8 cellular contexts compared by ENCODE assay signal in the genomic region with DNA sequence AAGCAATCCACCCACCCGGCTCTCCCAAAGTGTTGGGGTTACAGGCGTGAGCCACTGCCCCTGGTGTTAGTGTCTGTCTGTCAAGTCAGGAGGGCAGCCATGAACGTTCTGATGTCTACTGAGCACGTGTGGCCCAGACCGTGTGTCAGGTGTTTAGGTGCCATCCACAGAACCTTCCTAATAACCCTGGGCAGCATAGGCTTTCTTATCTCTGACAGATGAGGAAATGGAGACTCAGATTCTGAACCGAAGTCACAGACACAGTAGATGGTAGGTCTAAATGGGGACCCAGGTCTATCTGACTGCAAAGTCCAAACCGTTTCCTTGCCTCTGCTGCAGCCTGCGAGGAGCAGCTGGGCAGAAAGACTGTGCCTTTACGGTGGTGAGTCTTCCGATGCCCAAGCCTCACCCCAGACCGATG. TPM values are rescaled to one million over a fixed set of nuclear protein-coding genes. Genes with fewer than 3 reads are reported as not detected.
A peak's percentile ranks its signal among the peaks of the same experiment; 100 is the strongest.
DNase-seq lines count a peak whose midpoint lies in the region; ATAC-seq and TF ChIP-seq lines count a peak whose summit lies in the region.

No MANE protein-coding gene starts in this region.

- no peak for TF ChIP-seq CTCF in astrocyte of the spinal cord (IDR thresholded peaks at IDR 0.05; ENCODE audit: low read depth, low read length)

- H4K20me1 ChIP-seq in BLaER1 treated with 17β-estradiol and CSF1 and Interleukin-3, amounts not matched to agents 10 nM and 100 nM: peaks cover 0 to 25% (median 21%) of the 10 kb centered on the region in 11 experiments; a peak in 19 of 22 replicates

- peaks cover 71 to 90% (median 75%) of the 10 kb centered on the region in 10 experiments for H3K4me1 ChIP-seq in BLaER1 treated with 17β-estradiol and CSF1 and Interleukin-3, amounts not matched to agents 10 nM and 100 nM
- H3K4me1 ChIP-seq in HUES48 (ENCODE audit: control insufficient read depth, insufficient read depth, low read length) (peaks cover 20% of the 10 kb centered on the region), muscle layer of colon (ENCODE audit: insufficient read depth, low read length) (peaks cover 39% of the 10 kb centered on the region)

- intact Hi-C loops in posterior vena cava (cut with DNase I): no loop called here

- H3K9ac ChIP-seq in BLaER1 treated with 17β-estradiol and CSF1 and Interleukin-3, amounts not matched to agents 10 nM and 100 nM: peak overlapping the region; percentile 92 to 99 (median 97)
- H3K9ac ChIP-seq in HUES48 (ENCODE audit: low read depth, low read length) (no peak overlapping the region), muscle layer of colon (ENCODE audit: low read length) (peak overlapping the region; percentile 59)

- in situ Hi-C loops in astrocyte of the spinal cord (cut with HindIII; ENCODE audit: low sequenced_read_pairs): loop anchor here (10.0 kb wide), 1 partner anchor 70 kb away; no protein-coding TSS in a partner anchor
- in situ Hi-C loops in ACHN (cut with HindIII; ENCODE audit: low pct_ligation_motif_present, low pct_unique_long_range_greater_than_20kb, low sequenced_read_pairs): no loop called here

- H3K36me3 ChIP-seq in BLaER1 treated with 17β-estradiol and CSF1 and Interleukin-3, amounts not matched to agents 10 nM and 100 nM: peaks cover 0 to 29% (median 12%) of the 10 kb centered on the region in 11 experiments; a peak in 12 of 22 replicates
- H3K36me3 ChIP-seq in HUES48 (ENCODE audit: control insufficient read depth, insufficient read depth, low read length) (no peaks in the 10 kb centered on the region), muscle layer of colon (ENCODE audit: insufficient read depth, low read length) (no peaks in the 10 kb centered on the region)

- H3K27me3 ChIP-seq in BLaER1 treated with 17β-estradiol and CSF1 and Interleukin-3, amounts not matched to agents 10 nM and 100 nM: peaks cover 0 to 9% (median 0%) of the 10 kb centered on the region in 11 experiments; a peak in 2 of 22 replicates
- H3K27me3 ChIP-seq in HUES48 (ENCODE audit: control insufficient read depth, insufficient read depth, low read length) (peaks cover 40% of the 10 kb centered on the region), muscle layer of colon (ENCODE audit: control insufficient read depth in 1 of 2, insufficient read depth in 2 of 2, low read length in 2 of 2) (no peaks in the 10 kb centered on the region)

- peak overlapping the region; percentile 85 to 99 (median 98) for H3K27ac ChIP-seq in BLaER1 treated with 17β-estradiol and CSF1 and Interleukin-3, amounts not matched to agents 10 nM and 100 nM
- no peak overlapping the region for H3K27ac ChIP-seq in HUES48 (ENCODE audit: low read depth, low read length)
- H3K27ac ChIP-seq in muscle layer of colon (ENCODE audit: low read depth, low read length): peak overlapping the region; percentile 66

- H3K4me2 ChIP-seq in BLaER1 treated with 17β-estradiol and CSF1 and Interleukin-3, amounts not matched to agents 10 nM and 100 nM: peak overlapping the region; percentile 83 to 100 (median 93)

- H3K9me3 ChIP-seq in BLaER1 treated with 17β-estradiol and CSF1 and Interleukin-3, amounts not matched to agents 10 nM and 100 nM (replicated peaks in 1 of 11): no peaks in the 10 kb centered on the region
- no peaks in the 10 kb centered on the region for H3K9me3 ChIP-seq in HUES48 (ENCODE audit: control insufficient read depth, insufficient read depth, low read length)
- H3K9me3 ChIP-seq in muscle layer of colon (ENCODE audit: low read length): no peaks in the 10 kb centered on the region

- H3K4me3 ChIP-seq in BLaER1 treated with 17β-estradiol and CSF1 and Interleukin-3, amounts not matched to agents 10 nM and 100 nM: peak overlapping the region; percentile 63 to 97 (median 90)
- H3K4me3 ChIP-seq in HUES48 (ENCODE audit: low read depth, low read length) (peak overlapping the region; percentile 71), astrocyte of the spinal cord (ENCODE audit: low read depth, low read length) (peak overlapping the region; percentile 52), muscle layer of colon (ENCODE audit: low read depth in 1 of 2, low read length in 2 of 2) (peak overlapping the region; percentile 33 to 61)

- no peak for DNase-seq in astrocyte of the spinal cord (ENCODE audit: low read depth, low spot score)
- DNase-seq in ACHN: no peak
- no peak for DNase-seq in NCI-H2227 treated with DMSO at 0.1 percent for 48 hours (lab: John Stamatoyannopoulos, UW)
- DNase-seq in posterior vena cava (ENCODE audit: low spot score): no peak

- ATAC-seq in GM18519 (IDR thresholded peaks at IDR 0.05; ENCODE audit: low FRiP score, unreplicated experiment): no peak

RNA-seq across cellular contexts. Expression of gene IL6R, which starts 0.6 kb away (rescaled TPM):
- total RNA-seq in posterior vena cava: 10 to 100 TPM; 19.6 to 24.1 TPM
